8 cellular contexts compared by ENCODE assay signal in the genomic region with DNA sequence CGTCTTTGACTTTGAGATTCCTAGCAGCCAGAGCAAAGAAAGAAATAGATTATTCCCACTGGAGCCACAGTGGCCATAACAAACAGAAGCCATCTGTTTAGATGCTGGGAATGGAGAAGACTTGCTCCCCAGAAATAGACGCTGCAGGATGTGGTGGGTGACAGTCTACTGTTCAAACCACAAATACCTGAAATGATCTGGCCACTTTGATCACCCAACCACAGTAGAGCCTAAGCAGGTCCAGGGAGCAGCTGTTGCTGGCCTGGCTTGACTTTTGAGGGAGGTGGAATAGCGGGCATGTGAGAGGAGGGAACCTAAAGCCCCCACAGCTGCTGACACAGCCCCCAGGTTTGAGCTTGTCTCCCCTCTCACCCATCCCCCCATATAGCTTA. TPM values are rescaled to one million over a fixed set of nuclear protein-coding genes. Genes with fewer than 3 reads are reported as not detected.
A peak's percentile ranks its signal among the peaks of the same experiment; 100 is the strongest.
DNase-seq lines count a peak whose midpoint lies in the region; ATAC-seq and TF ChIP-seq lines count a peak whose summit lies in the region.

No MANE protein-coding gene starts in this region.

- no peak for TF ChIP-seq CTCF in neutrophil (IDR thresholded peaks at IDR 0.05)

- intact Hi-C loops in cardiac septum (cut with DNase I), result no loop called here
- intact Hi-C loops in left ventricle myocardium superior (cut with micrococcal nuclease), result no loop called here

- ATAC-seq in left ventricle myocardium superior, result no peak
- peak; percentile 32 for ATAC-seq in HG03103 (IDR thresholded peaks at IDR 0.05; ENCODE audit: low read depth, unreplicated experiment)

- DNase-seq in cardiac septum (ENCODE audit: low spot score) (peak; percentile 31), left ventricle myocardium superior (no peak), erythroblast (lab: John Stamatoyannopoulos, UW) (no peak), SHP77 (lab: John Stamatoyannopoulos, UW) (no peak)
- DNase-seq in activated T-cell treated with anti-CD3 and anti-CD28 coated beads, Interleukin-2, amount 50 U/mL, for 48 hours, result peak; percentile 57 to 67
- DNase-seq in stimulated activated CD4-positive, alpha-beta T cell treated with anti-CD3 and anti-CD28 coated beads, Interleukin-2, amount 100 ng/mL, for 48 hours, result no peak

- H3K36me3 ChIP-seq in neutrophil, result peaks cover 28% of the 10 kb centered on the region

- no peak for TF ChIP-seq POLR2A in erythroblast (IDR thresholded peaks at IDR 0.05; ENCODE audit: low read length)

- H3K4me1 ChIP-seq in neutrophil (ENCODE audit: control insufficient read depth in 1 of 2, insufficient read depth in 1 of 2, low read depth in 1 of 2, low read length in 1 of 2), result peaks cover 57 to 60% of the 10 kb centered on the region in 2 experiments

- H3K9me3 ChIP-seq in neutrophil, result no peaks in the 10 kb centered on the region

- no peaks in the 10 kb centered on the region for H3K27me3 ChIP-seq in neutrophil

- H3K4me3 ChIP-seq in neutrophil (ENCODE audit: low read depth in 1 of 2, low read length in 1 of 2), result no peak overlapping the region

- peak overlapping the region; percentile 80 for H3K27ac ChIP-seq in neutrophil

RNA-seq across cellular contexts. Expression of a gene that starts 38.6 kb away (rescaled TPM):
- total RNA-seq in cardiac septum (33.7 TPM), left ventricle myocardium superior (45.1 TPM)

Comparison
In these comparisons a context has a peak if more than half of its experiments do, and no peak if none do; other contexts are left out.
1. DNase-seq: peak in cardiac septum (single experiment) and activated T-cell treated with anti-CD3 and anti-CD28 coated beads, Interleukin-2, amount 50 U/mL, for 48 hours (2 of 2); none in left ventricle myocardium superior (single experiment), erythroblast (0 of 2), stimulated activated CD4-positive, alpha-beta T cell treated with anti-CD3 and anti-CD28 coated beads, Interleukin-2, amount 100 ng/mL, for 48 hours (0 of 2) and SHP77 (0 of 2).